Comparison of ENCODE assay signal across 11 cellular contexts in genomic region chr10:17235136-17235535, GRCh38. TPM values are rescaled to one million over a fixed set of nuclear protein-coding genes. Genes with fewer than 3 reads are reported as not detected.
A peak's percentile ranks its signal among the peaks of the same experiment; 100 is the strongest.
DNase-seq lines count a peak whose midpoint lies in the region; ATAC-seq and TF ChIP-seq lines count a peak whose summit lies in the region.
"Had no signal": no experiment of that assay in that cellular context is flagged by ENCODE, and none has a peak within 500 bp of the region (broad histone marks: within the 10 kb centered on the region; RNA-seq: fewer than 3 reads in every experiment).

No MANE protein-coding gene starts in this region.

- no peak for DNase-seq in AG09309 (ENCODE audit: low read depth)
- DNase-seq in HCT116 (ENCODE audit: low read depth, low spot score) = no peak
- peak; percentile 24 for DNase-seq in cerebellar cortex (ENCODE audit: low spot score)
- DNase-seq in nephron progenitor cell = no peak
- no peak for DNase-seq in MM.1S
- DNase-seq in HuH-7 (ENCODE audit: low spot score) = no peak
- no peak for DNase-seq in sciatic nerve (ENCODE audit: low spot score)
- no peak for DNase-seq in hepatic stellate cell (ENCODE audit: low spot score)
- DNase-seq: stimulated activated naive CD4-positive, alpha-beta T cell treated with Interleukin-2 at 50 U/mL for 16 hours had no signal

- no TSS peak for BruUV-seq in HCT116 (replicated peaks; lab: Mats Ljungman, UMichigan)

- H3K9me2 ChIP-seq in HCT116 (ENCODE audit: insufficient read depth) (no peaks in the 10 kb centered on the region), MM.1S (replicated peaks; ENCODE audit: insufficient read depth, low read length) (no peaks in the 10 kb centered on the region)

- peaks cover 54% of the 10 kb centered on the region for H3F3A ChIP-seq in MM.1S (ENCODE audit: insufficient read depth, low read length)

- H3K9ac ChIP-seq in HCT116 (ENCODE audit: low read length) = no peak overlapping the region
- H3K9ac ChIP-seq in MM.1S (ENCODE audit: low read length) = no peak overlapping the region

- H3K4me1 Mint-ChIP-seq in nephron progenitor cell = peaks cover 36% of the 10 kb centered on the region

- H3K4me2 ChIP-seq in HCT116 (ENCODE audit: low read length) = no peak overlapping the region
- H3K4me2 ChIP-seq in MM.1S (ENCODE audit: low read depth, low read length) = no peak overlapping the region

- intact Hi-C loops in HCT116 (cut with micrococcal nuclease) = loop anchor here (10.0 kb wide), 1 partner anchor 170 kb away; no protein-coding TSS in a partner anchor
- intact Hi-C loops in sciatic nerve (cut with DNase I) = no loop called here

- H3K9me3 ChIP-seq in HCT116 (ENCODE audit: control insufficient read depth in 1 of 2, insufficient read depth in 1 of 2, low read depth in 1 of 2, low read length in 2 of 2) (no peaks in the 10 kb centered on the region), MM.1S (replicated peaks; ENCODE audit: insufficient read depth, low read length) (no peaks in the 10 kb centered on the region)

- H2AFZ ChIP-seq in HCT116 (ENCODE audit: low read depth, low read length, poor library complexity, severe bottlenecking) (no peak overlapping the region), MM.1S (ENCODE audit: low read length) (no peak overlapping the region)

- no peaks in the 10 kb centered on the region for H3K9me3 Mint-ChIP-seq in nephron progenitor cell
- H3K9me3 Mint-ChIP-seq: IgD-negative memory B cell had no signal

- H4K20me1 ChIP-seq in HCT116 (ENCODE audit: insufficient read depth) (no peaks in the 10 kb centered on the region), MM.1S (ENCODE audit: insufficient read depth, low read length) (no peaks in the 10 kb centered on the region)

- peaks cover 72% of the 10 kb centered on the region for H3K36me3 Mint-ChIP-seq in nephron progenitor cell (ENCODE audit: low read depth)

- no peak overlapping the region for H3K4me3 Mint-ChIP-seq in nephron progenitor cell

- peaks cover 6 to 10% of the 10 kb centered on the region in 2 experiments for H3K4me1 ChIP-seq in HCT116 (ENCODE audit: control insufficient read depth in 1 of 2, insufficient read depth in 2 of 2, low read length in 2 of 2)
- peaks cover 18% of the 10 kb centered on the region for H3K4me1 ChIP-seq in MM.1S (ENCODE audit: low read length)

- H3K79me2 ChIP-seq in HCT116 (ENCODE audit: insufficient read depth, low read length) (no peaks in the 10 kb centered on the region), MM.1S (ENCODE audit: low read length) (peaks cover 8% of the 10 kb centered on the region; the same call in 1 of the 2 replicates)

- CTCF ChIA-PET in HCT116 (lab: Charles Lee) = interaction anchor here (0.6 kb wide), 1 partner anchor 540 kb away, joined by 3 read pairs; no protein-coding TSS in a partner anchor

- H3K27ac ChIP-seq in HCT116 (ENCODE audit: low read depth, low read length) (no peak overlapping the region), MM.1S (ENCODE audit: low read length) (no peak overlapping the region)
- H3K27ac ChIP-seq: epithelial cell of prostate had no signal

- peak; percentile 22; the same call in 1 of the 2 replicates for TF ChIP-seq RAD21 in HCT116 (IDR thresholded peaks at IDR 0.05; ENCODE audit: low read depth)

- TF ChIP-seq POLR2A in HCT116 (IDR thresholded peaks at IDR 0.05; ENCODE audit: borderline replicate concordance, extremely low read depth, insufficient read depth, insufficient read length) = no peak

- ATAC-seq in HCT116 = peak; percentile 35; the same call in 1 of the 2 replicates
- no peak for ATAC-seq in sciatic nerve

- RAD21 ChIA-PET in HCT116 (lab: Charles Lee; ENCODE audit: low non-redundant PET in 1 of 2, low total read pairs in 2 of 2, uncharacterized antibody in 2 of 2, unreplicated experiment in 2 of 2) = no interaction called here

- peak overlapping the region; percentile 48 for H3K27ac Mint-ChIP-seq in nephron progenitor cell

- no peaks in the 10 kb centered on the region for H3K36me3 ChIP-seq in HCT116 (ENCODE audit: control insufficient read depth in 1 of 2, insufficient read depth in 2 of 2, low read length in 2 of 2)
- H3K36me3 ChIP-seq in MM.1S (replicated peaks; ENCODE audit: insufficient read depth, low read length) = peaks cover 14% of the 10 kb centered on the region; the same call in 1 of the 2 replicates

- H3K27me3 ChIP-seq in HCT116 (ENCODE audit: insufficient read depth, low read length) (no peaks in the 10 kb centered on the region), MM.1S (replicated peaks; ENCODE audit: insufficient read depth, low read length) (no peaks in the 10 kb centered on the region)

- POLR2A ChIA-PET in HCT116 (lab: Charles Lee) = no interaction called here

- H3K27me3 Mint-ChIP-seq in nephron progenitor cell (ENCODE audit: low read depth, poor library complexity) = peaks cover 13% of the 10 kb centered on the region
- H3K27me3 Mint-ChIP-seq: IgD-negative memory B cell had no signal

- TF ChIP-seq CTCF in AG09309 (IDR thresholded peaks at IDR 0.05; ENCODE audit: control insufficient read depth, insufficient read depth, low read depth, low read length, missing control alignments) (peak; percentile 41), HCT116 (IDR thresholded peaks at IDR 0.05 in 2 of 3, conservative IDR thresholded peaks at IDR 0.05 in 1 of 3; ENCODE audit: borderline replicate concordance in 1 of 3, insufficient read depth in 1 of 3, low read depth in 2 of 3, low read length in 2 of 3) (peak in 2 of 3 experiments; percentile 24 to 43; a peak in 3 of 6 replicates), nephron progenitor cell (IDR thresholded peaks at IDR 0.05) (no peak), MM.1S (IDR thresholded peaks at IDR 0.05; ENCODE audit: low read length) (no peak; the same call in 1 of the 2 replicates)

- H3K4me3 ChIP-seq in AG09309 (ENCODE audit: control insufficient read depth, low read depth, low read length) (peak overlapping the region; percentile 90), HCT116 (replicated peaks in 1 of 2; ENCODE audit: low read depth in 1 of 2, low read length in 2 of 2) (no peak overlapping the region), MM.1S (ENCODE audit: low read length) (no peak overlapping the region)

TF ChIP-seq in HCT116, 20 proteins besides CTCF, POLR2A, EP300 and RAD21:
- TF ChIP-seq CEBPB (IDR thresholded peaks at IDR 0.05; ENCODE audit: low read depth) (no peak), ATF3 (IDR thresholded peaks at IDR 0.05) (no peak), ZFX (IDR thresholded peaks at IDR 0.05) (no peak), SRF (IDR thresholded peaks at IDR 0.05; ENCODE audit: low read depth) (no peak), POLR2AphosphoS5 (IDR thresholded peaks at IDR 0.05; ENCODE audit: low read depth, low read length) (no peak), EZH2phosphoT487 (IDR thresholded peaks at IDR 0.05; ENCODE audit: borderline replicate concordance) (no peak), EGR1 (IDR thresholded peaks at IDR 0.05; ENCODE audit: low read depth) (no peak), SP1 (IDR thresholded peaks at IDR 0.05; ENCODE audit: low read depth) (no peak), ELF1 (IDR thresholded peaks at IDR 0.05; ENCODE audit: borderline replicate concordance, low read depth) (no peak), SIN3A (IDR thresholded peaks at IDR 0.05; ENCODE audit: low read depth) (no peak), REST (IDR thresholded peaks at IDR 0.05; ENCODE audit: low read depth) (no peak), CBX3 (IDR thresholded peaks at IDR 0.05; ENCODE audit: low read depth) (no peak), YY1 (IDR thresholded peaks at IDR 0.05; ENCODE audit: extremely low read depth, insufficient replicate concordance, low read depth, low read length) (no peak), EZH2 (IDR thresholded peaks at IDR 0.05) (no peak)

RNA-seq across cellular contexts. Expression of gene VIM, which starts 7.1 kb away (rescaled TPM):
- total RNA-seq in HCT116 (2021; ENCODE audit: unreplicated experiment) (7.2 TPM), sciatic nerve (4,253 TPM)
- polyA plus RNA-seq in HCT116 (2012) = 0.90 and 1.8 TPM in 2 replicates

RNA-seq across cellular contexts. Expression of gene TRDMT1, which starts 33.7 kb away (rescaled TPM):
- 8.6 TPM for total RNA-seq in HCT116 (2021; ENCODE audit: unreplicated experiment)
- 1.6 and 2.7 TPM in 2 replicates for polyA plus RNA-seq in HCT116 (2012)
- total RNA-seq in sciatic nerve = 13.2 TPM

Comparison
In these comparisons a context has a peak if more than half of its experiments do, and no peak if none do; other contexts are left out.
1. CTCF ChIP-seq: peak in AG09309 (single experiment) and HCT116 (2 of 3); none in nephron progenitor cell (single experiment) and MM.1S (single experiment).
2. RNA of gene VIM, which starts 7.1 kb away (total RNA-seq): 4,253 TPM in sciatic nerve (single experiment); 7.2 TPM in HCT116 (single experiment); every median in the first group is over 100 times any median in the second.